In the genomic region with DNA sequence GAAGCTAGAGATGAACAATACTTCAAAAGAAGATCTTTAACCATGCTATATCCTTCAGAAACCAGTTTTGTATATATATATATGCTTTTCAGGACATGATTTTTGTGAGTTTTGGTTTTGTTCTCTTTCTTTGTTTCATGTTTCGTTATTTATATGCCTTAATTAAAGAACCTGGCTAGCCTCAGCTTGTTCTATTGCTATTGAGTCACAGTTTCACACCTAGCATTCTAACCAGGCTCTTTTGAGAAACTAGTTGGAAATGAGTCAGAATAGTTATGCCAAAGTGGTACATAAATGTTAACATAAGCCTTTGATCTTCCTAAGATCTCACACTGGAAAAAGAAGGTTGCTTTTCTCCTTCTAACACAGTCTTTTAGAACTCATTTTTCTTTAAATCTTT, we compare ENCODE assay signal across 15 cellular contexts.
DNase-seq lines count a peak whose midpoint lies in the region; ATAC-seq and TF ChIP-seq lines count a peak whose summit lies in the region.
"Had no signal": no experiment of that assay in that cellular context is flagged by ENCODE, and none has a peak within 500 bp of the region (broad histone marks: within the 10 kb centered on the region; RNA-seq: fewer than 3 reads in every experiment).

No MANE protein-coding gene starts in this region.

- TF ChIP-seq EP300 in tibial nerve (IDR thresholded peaks at IDR 0.05) = no peak

- no peak for TF ChIP-seq POLR2A in Peyer's patch (IDR thresholded peaks at IDR 0.05)
- TF ChIP-seq POLR2A in tibial nerve (IDR thresholded peaks at IDR 0.05) = no peak

- POLR2A ChIA-PET in MCF 10A (lab: Yijun Ruan, JAX) = interaction anchor here (1.3 kb wide), 1 partner anchor 12 kb away, joined by 4 read pairs; no protein-coding TSS in a partner anchor

- no peaks in the 10 kb centered on the region for H3K36me3 Mint-ChIP-seq in MCF 10A (ENCODE audit: insufficient read depth, unreplicated experiment)
- no peaks in the 10 kb centered on the region for H3K36me3 Mint-ChIP-seq in natural killer cell treated with Interleukin-12 subunit alpha and Interleukin-12 subunit beta and Interleukin-15 and Interleukin-18, amount 100 ng/mL, for 72 hours

- H3K36me3 ChIP-seq in mammary epithelial cell (ENCODE audit: insufficient read depth, low read length) (no peaks in the 10 kb centered on the region), KMS-11 (ENCODE audit: insufficient read depth) (no peaks in the 10 kb centered on the region), Peyer's patch (no peaks in the 10 kb centered on the region), tibial nerve (no peaks in the 10 kb centered on the region)

- no peaks in the 10 kb centered on the region for H3K79me2 ChIP-seq in mammary epithelial cell (ENCODE audit: insufficient read depth, low read length)
- no peaks in the 10 kb centered on the region for H3K79me2 ChIP-seq in KMS-11 (ENCODE audit: insufficient read depth, low read depth)

- H3K4me1 Mint-ChIP-seq in MCF 10A (ENCODE audit: insufficient read depth, unreplicated experiment) = peaks cover 5% of the 10 kb centered on the region
- no peaks in the 10 kb centered on the region for H3K4me1 Mint-ChIP-seq in natural killer cell treated with Interleukin-12 subunit alpha and Interleukin-12 subunit beta and Interleukin-15 and Interleukin-18, amount 100 ng/mL, for 72 hours (ENCODE audit: low read depth in 2 of 2)

- H3K4me2 ChIP-seq in mammary epithelial cell (ENCODE audit: insufficient read depth, low read depth, low read length) = no peak overlapping the region
- peak overlapping the region; percentile 42; the same call in 1 of the 2 replicates for H3K4me2 ChIP-seq in KMS-11
- H3K4me2 ChIP-seq: A549 had no signal

- intact Hi-C loops in MCF 10A (cut with micrococcal nuclease) = no loop called here
- intact Hi-C loops in mammary epithelial cell (cut with micrococcal nuclease) = no loop called here

- H3K27me3 Mint-ChIP-seq in MCF 10A (ENCODE audit: insufficient read depth, unreplicated experiment) = no peaks in the 10 kb centered on the region
- no peaks in the 10 kb centered on the region for H3K27me3 Mint-ChIP-seq in natural killer cell treated with Interleukin-12 subunit alpha and Interleukin-12 subunit beta and Interleukin-15 and Interleukin-18, amount 100 ng/mL, for 72 hours

- H3K9me3 ChIP-seq in mammary epithelial cell (replicated peaks; ENCODE audit: insufficient read depth, low read length) = peaks cover 6% of the 10 kb centered on the region
- H3K9me3 ChIP-seq in Peyer's patch = no peaks in the 10 kb centered on the region
- H3K9me3 ChIP-seq in tibial nerve = peaks cover 0 to 1% (median 0%) of the 10 kb centered on the region in 4 donors
- H3K9me3 ChIP-seq: A549 had no signal

- TF ChIP-seq CTCF in MCF 10A (IDR thresholded peaks at IDR 0.05; ENCODE audit: unreplicated experiment) (no peak), mammary epithelial cell (conservative IDR thresholded peaks at IDR 0.05 in 1 of 2, IDR thresholded peaks at IDR 0.05 in 1 of 2; ENCODE audit: extremely low read depth in 1 of 2, insufficient read depth in 1 of 2, low read depth in 1 of 2, low read length in 2 of 2) (no peak), KMS-11 (conservative IDR thresholded peaks at IDR 0.05; ENCODE audit: low read depth, low read length) (no peak), Peyer's patch (IDR thresholded peaks at IDR 0.05) (no peak), tibial nerve (IDR thresholded peaks at IDR 0.05) (no peak)

- WGBS in mammary epithelial cell (ENCODE audit: low coverage, missing lambda C conversion rate) = 11% methylated on average over 1 of the region's 1 CpG
- WGBS in tibial nerve, 2 donors = 77 to 90% methylated on average over 1 of the region's 1 CpG

- H3K27ac ChIP-seq in mammary epithelial cell (ENCODE audit: insufficient read depth, low read depth, low read length) = no peak overlapping the region
- no peak overlapping the region for H3K27ac ChIP-seq in KMS-11
- no peak overlapping the region for H3K27ac ChIP-seq in epithelial cell of prostate
- no peak overlapping the region for H3K27ac ChIP-seq in Peyer's patch
- H3K27ac ChIP-seq in tibial nerve = no peak overlapping the region
- H3K27ac ChIP-seq: A549 had no signal

- CTCF ChIA-PET in MCF 10A (lab: Yijun Ruan, JAX) = interaction anchor here (0.5 kb wide), 1 partner anchor 137 kb away, joined by 4 read pairs; no protein-coding TSS in a partner anchor
- CTCF ChIA-PET in mammary epithelial cell (lab: Charles Lee; ENCODE audit: low non-redundant PET) = no interaction called here

- DNase-seq in MCF 10A (ENCODE audit: unreplicated experiment) (peak; percentile 51), mammary epithelial cell (no peak), epithelial cell of prostate (ENCODE audit: low read depth, low spot score) (peak; percentile 14), Peyer's patch (no peak), tibial nerve (ENCODE audit: low spot score in 2 of 2) (no peak)
- DNase-seq in natural killer cell treated with Interleukin-12 subunit alpha and Interleukin-12 subunit beta and Interleukin-15 and Interleukin-18, amount 100 ng/mL, for 72 hours (ENCODE audit: low spot score) = no peak
- DNase-seq: GF-D8, KBM-7, NCI-H1092 treated with DMSO at 0.1 percent for 48 hours, NCI-H1694, NCI-H2107, NCI-H345, NCI-H526 treated with DMSO at 0.1 percent for 48 hours had no signal

- no peak overlapping the region for H3K4me3 Mint-ChIP-seq in MCF 10A (ENCODE audit: unreplicated experiment)
- no peak overlapping the region for H3K4me3 Mint-ChIP-seq in natural killer cell treated with Interleukin-12 subunit alpha and Interleukin-12 subunit beta and Interleukin-15 and Interleukin-18, amount 100 ng/mL, for 72 hours

- ATAC-seq in natural killer cell treated with Interleukin-12 subunit alpha and Interleukin-12 subunit beta and Interleukin-15 and Interleukin-18, amount 100 ng/mL, for 72 hours = no peak
- ATAC-seq: A549 had no signal

- H3K27me3 ChIP-seq in mammary epithelial cell (ENCODE audit: insufficient read depth, low read length) (no peaks in the 10 kb centered on the region), KMS-11 (ENCODE audit: insufficient read depth, low read depth) (no peaks in the 10 kb centered on the region), Peyer's patch (no peaks in the 10 kb centered on the region), tibial nerve (no peaks in the 10 kb centered on the region)

- H3K4me3 ChIP-seq in mammary epithelial cell (replicated peaks in 1 of 3; ENCODE audit: insufficient read depth in 1 of 3, low read depth in 2 of 3, low read length in 3 of 3) = no peak overlapping the region
- no peak overlapping the region for H3K4me3 ChIP-seq in KMS-11 (IDR thresholded peaks at IDR 0.05; ENCODE audit: insufficient read depth, low read depth, low read length)
- no peak overlapping the region for H3K4me3 ChIP-seq in Peyer's patch
- no peak overlapping the region for H3K4me3 ChIP-seq in tibial nerve
- H3K4me3 ChIP-seq: A549 had no signal

- no TSS peak for BruUV-seq in MCF 10A (replicated peaks; lab: Mats Ljungman, UMichigan)
- BruUV-seq in mammary epithelial cell (replicated peaks; lab: Mats Ljungman, UMichigan) = no TSS peak

- H2AFZ ChIP-seq in mammary epithelial cell (ENCODE audit: low read depth, low read length) (no peak overlapping the region), KMS-11 (ENCODE audit: low read depth) (no peak overlapping the region)

- peak overlapping the region; percentile 23 for H3K27ac Mint-ChIP-seq in MCF 10A (ENCODE audit: low read depth, unreplicated experiment)
- no peak overlapping the region for H3K27ac Mint-ChIP-seq in natural killer cell treated with Interleukin-12 subunit alpha and Interleukin-12 subunit beta and Interleukin-15 and Interleukin-18, amount 100 ng/mL, for 72 hours

- H3K9me3 Mint-ChIP-seq in MCF 10A (ENCODE audit: unreplicated experiment) = no peaks in the 10 kb centered on the region
- H3K9me3 Mint-ChIP-seq in natural killer cell treated with Interleukin-12 subunit alpha and Interleukin-12 subunit beta and Interleukin-15 and Interleukin-18, amount 100 ng/mL, for 72 hours = peaks cover 14% of the 10 kb centered on the region

- dilution Hi-C loops in mammary epithelial cell (cut with HindIII; ENCODE audit: low sequenced_read_pairs) = no loop called here

- H3K9ac ChIP-seq in mammary epithelial cell (ENCODE audit: insufficient read depth, low read length) = no peak overlapping the region
- no peak overlapping the region for H3K9ac ChIP-seq in KMS-11

- H3K4me1 ChIP-seq in mammary epithelial cell (ENCODE audit: insufficient read depth, low read length) (no peaks in the 10 kb centered on the region), KMS-11 (ENCODE audit: low read depth, poor library complexity, severe bottlenecking) (peaks cover 11% of the 10 kb centered on the region), Peyer's patch (no peaks in the 10 kb centered on the region), tibial nerve (no peaks in the 10 kb centered on the region)
- H3K4me1 ChIP-seq: A549 had no signal

- in situ Hi-C loops in mammary epithelial cell (cut with MboI; ENCODE audit: low sequenced_read_pairs in 2 of 2) = no loop called here

- H4K20me1 ChIP-seq in mammary epithelial cell (ENCODE audit: insufficient read depth, low read length) (no peaks in the 10 kb centered on the region), KMS-11 (ENCODE audit: insufficient read depth) (no peaks in the 10 kb centered on the region)

Comparison
In these comparisons a context has a peak if more than half of its experiments do, and no peak if none do; other contexts are left out.
1. DNase-seq: peak in MCF 10A (single experiment) and epithelial cell of prostate (single experiment); none in mammary epithelial cell (single experiment), Peyer's patch (0 of 3), tibial nerve (0 of 2) and natural killer cell treated with Interleukin-12 subunit alpha and Interleukin-12 subunit beta and Interleukin-15 and Interleukin-18, amount 100 ng/mL, for 72 hours (single experiment).